Comparison of ENCODE assay signal across 12 cellular contexts in genomic region chr6:163496205-163496604, GRCh38.
"Had no signal": no experiment of that assay in that cellular context is flagged by ENCODE, and none has a peak within 500 bp of the region (broad histone marks: within the 10 kb centered on the region; RNA-seq: fewer than 3 reads in every experiment).

No MANE protein-coding gene starts in this region.

- H3K27ac ChIP-seq: esophagus squamous epithelium, thyroid gland, uterus had no signal

- H3K4me1 ChIP-seq: uterus had no signal

- H3K4me1 Mint-ChIP-seq: activated CD4-positive, alpha-beta memory T cell treated with anti-CD3 and anti-CD28 coated beads, Interleukin-2, amount 10 ng/mL, durations not matched to agents 7 days and 5 days had no signal

- H3K9me3 ChIP-seq: esophagus squamous epithelium, thyroid gland, uterus had no signal

- H3K4me3 ChIP-seq: esophagus squamous epithelium, thyroid gland, uterus had no signal

- H3K27me3 Mint-ChIP-seq: activated CD4-positive, alpha-beta memory T cell treated with anti-CD3 and anti-CD28 coated beads, Interleukin-2, amount 10 ng/mL, durations not matched to agents 7 days and 5 days; activated naive CD8-positive, alpha-beta T cell treated with anti-CD3 and anti-CD28 coated beads for 36 hours; natural killer cell treated with Interleukin-12 subunit alpha and Interleukin-12 subunit beta and Interleukin-15 and Interleukin-18, amount 100 ng/mL, for 72 hours had no signal

- H3K36me3 ChIP-seq: esophagus squamous epithelium, thyroid gland, uterus had no signal

- H3K9me3 Mint-ChIP-seq: natural killer cell treated with Interleukin-12 subunit alpha and Interleukin-12 subunit beta and Interleukin-15 and Interleukin-18, amount 100 ng/mL, for 72 hours had no signal

- H3K4me3 Mint-ChIP-seq: activated CD4-positive, alpha-beta memory T cell treated with anti-CD3 and anti-CD28 coated beads, Interleukin-2, amount 10 ng/mL, durations not matched to agents 7 days and 5 days; activated naive CD8-positive, alpha-beta T cell treated with anti-CD3 and anti-CD28 coated beads for 36 hours; natural killer cell treated with Interleukin-12 subunit alpha and Interleukin-12 subunit beta and Interleukin-15 and Interleukin-18, amount 100 ng/mL, for 72 hours had no signal

- ATAC-seq: natural killer cell treated with Interleukin-12 subunit alpha and Interleukin-12 subunit beta and Interleukin-15 and Interleukin-18, amount 100 ng/mL, for 72 hours had no signal

- DNase-seq: activated CD4-positive, alpha-beta memory T cell treated with anti-CD3 and anti-CD28 coated beads, Interleukin-2, amount 10 ng/mL, durations not matched to agents 7 days and 5 days; activated gamma-delta T cell; activated naive CD8-positive, alpha-beta T cell treated with anti-CD3 and anti-CD28 coated beads for 36 hours; activated T-cell treated with anti-CD3 and anti-CD28 coated beads, Interleukin-2, amount 50 U/mL, for 48 hours; esophagus squamous epithelium; foreskin fibroblast; head of caudate nucleus; stimulated activated CD4-positive, alpha-beta T cell treated with anti-CD3 and anti-CD28 coated beads, Interleukin-4, amount 100 ng/mL, for 24 hours; T-helper 9 cell; thyroid gland; uterus had no signal

- H3K27ac Mint-ChIP-seq: activated CD4-positive, alpha-beta memory T cell treated with anti-CD3 and anti-CD28 coated beads, Interleukin-2, amount 10 ng/mL, durations not matched to agents 7 days and 5 days; activated naive CD8-positive, alpha-beta T cell treated with anti-CD3 and anti-CD28 coated beads for 36 hours; natural killer cell treated with Interleukin-12 subunit alpha and Interleukin-12 subunit beta and Interleukin-15 and Interleukin-18, amount 100 ng/mL, for 72 hours had no signal

- H3K27me3 ChIP-seq: esophagus squamous epithelium, thyroid gland, uterus had no signal
